In genomic region chr7:10557375-10557774, GRCh38 we compare ENCODE assay signal across 34 cellular contexts.
"Had no signal": no experiment of that assay in that cellular context is flagged by ENCODE, and none has a peak within 500 bp of the region (broad histone marks: within the 10 kb centered on the region; RNA-seq: fewer than 3 reads in every experiment).

No MANE protein-coding gene starts in this region.

- H3K9ac ChIP-seq: KMS-11 had no signal

- H3K4me2 ChIP-seq: KMS-11 had no signal

- H3K27ac ChIP-seq: KMS-11 had no signal

- DNase-seq: Karpas-422, Kasumi-1, KG1, MG63, MM.1S, MV-4-11, NCI-H1048, NCI-H1092, NCI-H1092 treated with DMSO at 0.1 percent for 48 hours, NCI-H1105, NCI-H1105 treated with DMSO at 0.1 percent for 48 hours, NCI-H1417, NCI-H1417 treated with DMSO at 0.1 percent for 48 hours, NCI-H1436, NCI-H1436 treated with DMSO at 0.1 percent for 48 hours, NCI-H146, NCI-H1694, NCI-H1694 treated with DMSO at 0.1 percent for 48 hours, NCI-H187, NCI-H187 treated with DMSO at 0.1 percent for 48 hours, NCI-H1930, NCI-H2029, NCI-H2029 treated with DMSO at 0.1 percent for 48 hours, NCI-H2081, NCI-H2081 treated with DMSO at 0.1 percent for 48 hours, NCI-H2107, NCI-H2171, NCI-H2171 treated with DMSO at 0.1 percent for 48 hours, NCI-H2227 treated with DMSO at 0.1 percent for 48 hours, NCI-H226, NCI-H345, NCI-H446, NCI-H446 treated with DMSO at 0.1 percent for 48 hours had no signal

- H3K4me3 ChIP-seq: MG63 had no signal

- H3K27me3 ChIP-seq: MG63 had no signal

- H3K36me3 ChIP-seq: MG63 had no signal

- H3K9me3 ChIP-seq: MG63 had no signal
